ENCODE assay signal across 11 cellular contexts in genomic region chr17:77833769-77834168, GRCh38.
DNase-seq lines count a peak whose midpoint lies in the region; ATAC-seq and TF ChIP-seq lines count a peak whose summit lies in the region.
"Had no signal": no experiment of that assay in that cellular context is flagged by ENCODE, and none has a peak within 500 bp of the region (broad histone marks: within the 10 kb centered on the region; RNA-seq: fewer than 3 reads in every experiment).

No MANE protein-coding gene starts in this region.

- intact Hi-C loops in tibial artery (cut with DNase I; ENCODE audit: low total_unique reads) = no loop called here

- no peak for TF ChIP-seq CTCF in tibial artery (IDR thresholded peaks at IDR 0.05)

- H3K4me1 Mint-ChIP-seq in stimulated activated naive CD8-positive, alpha-beta T cell treated with anti-CD3 and anti-CD28 coated beads, Interleukin-15, amount 100 ng/mL, for 72 hours = peaks cover 54% of the 10 kb centered on the region

- peak overlapping the region; percentile 51 for H2BK15ac ChIP-seq in neuronal stem cell (ENCODE audit: low read length)

- no peak overlapping the region for H3K18ac ChIP-seq in neuronal stem cell (ENCODE audit: low read length)

- no peak overlapping the region for H3K9ac ChIP-seq in neuronal stem cell (ENCODE audit: low read depth, low read length, poor library complexity)

- H3K9me3 Mint-ChIP-seq in stimulated activated naive CD8-positive, alpha-beta T cell treated with anti-CD3 and anti-CD28 coated beads, Interleukin-15, amount 100 ng/mL, for 72 hours = peaks cover 0 to 6% of the 10 kb centered on the region in 2 donors

- no peak overlapping the region for H3K23ac ChIP-seq in neuronal stem cell (ENCODE audit: low read depth, low read length, poor library complexity)

- H3K4me3 Mint-ChIP-seq in stimulated activated naive CD8-positive, alpha-beta T cell treated with anti-CD3 and anti-CD28 coated beads, Interleukin-15, amount 100 ng/mL, for 72 hours = no peak overlapping the region

- WGBS in neuronal stem cell (ENCODE audit: extremely low coverage in 2 of 2, insufficient read length in 2 of 2, insufficient replicate concordance in 1 of 2), 2 donors = no CpG with 5 or more reads among the region's 5 CpGs

- H3K4me1 ChIP-seq in neuronal stem cell (ENCODE audit: control insufficient read depth in 2 of 2, insufficient read depth in 1 of 2, low read depth in 1 of 2, low read length in 2 of 2) (peaks cover 32 to 38% of the 10 kb centered on the region in 2 donors), tibial artery (peaks cover 14 to 63% (median 40%) of the 10 kb centered on the region in 4 donors)

- H3K4me3 ChIP-seq in neuronal stem cell (ENCODE audit: low read length in 2 of 2) = no peak overlapping the region
- H3K4me3 ChIP-seq in tibial artery = no peak overlapping the region

- no peak overlapping the region for H3K4me2 ChIP-seq in neuronal stem cell (ENCODE audit: insufficient read depth, low read length, poor library complexity, severe bottlenecking)

- peaks cover 1% of the 10 kb centered on the region for H3K79me1 ChIP-seq in neuronal stem cell (ENCODE audit: low read depth, low read length)

- H3K27me3 ChIP-seq in neuronal stem cell (ENCODE audit: control insufficient read depth in 3 of 3, insufficient read depth in 3 of 3, low read depth in 1 of 3, low read length in 3 of 3) = no peaks in the 10 kb centered on the region
- H3K27me3 ChIP-seq in tibial artery = no peaks in the 10 kb centered on the region

- H2AFZ ChIP-seq in neuronal stem cell (ENCODE audit: low read length) = no peak overlapping the region

- H3K27ac Mint-ChIP-seq in stimulated activated naive CD8-positive, alpha-beta T cell treated with anti-CD3 and anti-CD28 coated beads, Interleukin-15, amount 100 ng/mL, for 72 hours = no peak overlapping the region
- H3K27ac Mint-ChIP-seq: IgD-negative memory B cell had no signal

- ATAC-seq in activated CD4-positive, CD25-positive, alpha-beta regulatory T cell treated with anti-CD3 and anti-CD28 coated beads, Interleukin-2, amount 50 U/mL, for 24 hours = no peak
- peak; percentile 3 for ATAC-seq in stimulated activated naive CD8-positive, alpha-beta T cell treated with anti-CD3 and anti-CD28 coated beads, Interleukin-15, Interleukin-2, amounts not matched to agents 100 U/mL and 50 U/mL, for 24 hours
- ATAC-seq in stimulated activated naive CD8-positive, alpha-beta T cell treated with anti-CD3 and anti-CD28 coated beads, Interleukin-15, amount 100 ng/mL, for 72 hours = no peak

- H3K27me3 Mint-ChIP-seq in stimulated activated naive CD8-positive, alpha-beta T cell treated with anti-CD3 and anti-CD28 coated beads, Interleukin-15, amount 100 ng/mL, for 72 hours = peaks cover 7% of the 10 kb centered on the region

- H4K8ac ChIP-seq in neuronal stem cell (ENCODE audit: low read depth, low read length) = no peak overlapping the region

- H4K91ac ChIP-seq in neuronal stem cell (ENCODE audit: low read depth, low read length, poor library complexity) = no peak overlapping the region

- DNase-seq in activated CD4-positive, CD25-positive, alpha-beta regulatory T cell treated with anti-CD3 and anti-CD28 coated beads, Interleukin-2, amount 50 U/mL, for 72 hours = peak; percentile 9
- DNase-seq in stimulated activated naive CD8-positive, alpha-beta T cell treated with anti-CD3 and anti-CD28 coated beads, Interleukin-15, Interleukin-2, amounts not matched to agents 100 U/mL and 50 U/mL, for 24 hours = no peak
- DNase-seq in stimulated activated naive CD8-positive, alpha-beta T cell treated with anti-CD3 and anti-CD28 coated beads, Interleukin-15, amount 100 ng/mL, for 72 hours = no peak
- no peak for DNase-seq in neuronal stem cell (ENCODE audit: low spot score)
- DNase-seq in tibial artery = peak in 1 of 2 donors; percentile 11
- DNase-seq in stimulated activated CD4-positive, alpha-beta T cell treated with anti-CD3 and anti-CD28 coated beads, Interleukin-1b, Interleukin-23, amount 100 ng/mL, for 48 hours = no peak
- DNase-seq in DMS79 treated with DMSO at 0.1 percent for 48 hours (lab: John Stamatoyannopoulos, UW) = no peak
- DNase-seq: NCI-H187 treated with DMSO at 0.1 percent for 48 hours had no signal

- H2BK5ac ChIP-seq in neuronal stem cell (ENCODE audit: low read length) = no peak overlapping the region

- no peak overlapping the region for H3K14ac ChIP-seq in neuronal stem cell (ENCODE audit: low read length)

- H3K4ac ChIP-seq in neuronal stem cell (ENCODE audit: low read length) = no peak overlapping the region

- H3K9me3 ChIP-seq in neuronal stem cell (replicated peaks in 1 of 2; ENCODE audit: control insufficient read depth in 2 of 2, insufficient read depth in 1 of 2, low read depth in 1 of 2, low read length in 2 of 2) (peaks cover 0 to 2% of the 10 kb centered on the region in 2 donors), tibial artery (no peaks in the 10 kb centered on the region)

- no peaks in the 10 kb centered on the region for H3K36me3 ChIP-seq in neuronal stem cell (replicated peaks in 1 of 2; ENCODE audit: control insufficient read depth in 2 of 2, insufficient read depth in 2 of 2, low read length in 2 of 2)
- no peaks in the 10 kb centered on the region for H3K36me3 ChIP-seq in tibial artery

- H2BK12ac ChIP-seq in neuronal stem cell (ENCODE audit: low read length) = no peak overlapping the region

- no peak overlapping the region for H2BK120ac ChIP-seq in neuronal stem cell (ENCODE audit: low read depth, low read length)

- H2AK5ac ChIP-seq in neuronal stem cell (ENCODE audit: low read depth, low read length) = peak overlapping the region; percentile 50

- H3K27ac ChIP-seq in neuronal stem cell (replicated peaks; ENCODE audit: low read length) (no peak overlapping the region), tibial artery (peak overlapping the region; percentile 64 to 78)
- H3K27ac ChIP-seq: HL-60 had no signal
